38 cellular contexts compared by ENCODE assay signal in genomic region chr10:59167512-59167911, GRCh38. TPM values are rescaled to one million over a fixed set of nuclear protein-coding genes. Genes with fewer than 3 reads are reported as not detected.
"Had no signal": no experiment of that assay in that cellular context is flagged by ENCODE, and none has a peak within 500 bp of the region (broad histone marks: within the 10 kb centered on the region; RNA-seq: fewer than 3 reads in every experiment).

No MANE protein-coding gene starts in this region.

- H3K27ac ChIP-seq: KMS-11 had no signal

- H3K4me3 ChIP-seq: MG63 had no signal

- DNase-seq: Karpas-422, Kasumi-1, MG63, MM.1S, MV-4-11, NCI-H1048, NCI-H1092, NCI-H1092 treated with DMSO at 0.1 percent for 48 hours, NCI-H1105, NCI-H1105 treated with DMSO at 0.1 percent for 48 hours, NCI-H1417, NCI-H1417 treated with DMSO at 0.1 percent for 48 hours, NCI-H1436, NCI-H1436 treated with DMSO at 0.1 percent for 48 hours, NCI-H146, NCI-H1694, NCI-H1694 treated with DMSO at 0.1 percent for 48 hours, NCI-H187, NCI-H187 treated with DMSO at 0.1 percent for 48 hours, NCI-H1930, NCI-H2029, NCI-H2029 treated with DMSO at 0.1 percent for 48 hours, NCI-H2081, NCI-H2081 treated with DMSO at 0.1 percent for 48 hours, NCI-H2107, NCI-H2171, NCI-H2171 treated with DMSO at 0.1 percent for 48 hours, NCI-H2227 treated with DMSO at 0.1 percent for 48 hours, NCI-H226, NCI-H345, NCI-H446, NCI-H446 treated with DMSO at 0.1 percent for 48 hours, NCI-H510A, NCI-H510A treated with DMSO at 0.1 percent for 48 hours had no signal

- H3K9me3 ChIP-seq: MG63 had no signal

- H3K27me3 ChIP-seq: MG63 had no signal

- H3K4me2 ChIP-seq: KMS-11 had no signal

- H3K9ac ChIP-seq: KMS-11 had no signal

- H3K36me3 ChIP-seq: MG63 had no signal

RNA-seq across cellular contexts. Expression of gene PHYHIPL, which starts 8.9 kb away (rescaled TPM):
- total RNA-seq: M059J, MCF 10A, NCI-H460 had no signal
